Comparison of ENCODE assay signal across 8 cellular contexts in the genomic region with DNA sequence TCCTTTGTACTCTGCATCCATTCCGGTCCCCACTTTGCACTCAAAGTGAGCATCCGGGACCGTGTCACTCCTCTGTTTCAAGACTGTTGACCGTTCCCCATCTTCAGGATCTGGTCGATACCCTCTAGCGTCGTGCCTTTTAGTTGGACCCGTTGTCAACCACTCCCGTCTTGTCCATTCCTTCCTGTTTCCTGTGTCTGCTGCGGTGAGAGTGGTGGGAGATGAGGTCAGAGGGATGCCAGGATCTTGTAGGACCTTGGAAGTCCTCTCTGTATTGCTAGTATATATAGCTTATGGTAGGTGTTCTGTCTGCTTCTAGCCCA. TPM values are rescaled to one million over a fixed set of nuclear protein-coding genes. Genes with fewer than 3 reads are reported as not detected.
DNase-seq lines count a peak whose midpoint lies in the region; ATAC-seq and TF ChIP-seq lines count a peak whose summit lies in the region.

No MANE protein-coding gene starts in this region.

- H2AFZ ChIP-seq in Karpas-422 (ENCODE audit: low read length), result peak overlapping the region; percentile 83

- H3K9me3 ChIP-seq in Karpas-422 (ENCODE audit: low read length), result no peaks in the 10 kb centered on the region
- no peaks in the 10 kb centered on the region for H3K9me3 ChIP-seq in suprapubic skin

- H3K4me3 ChIP-seq in Karpas-422 (ENCODE audit: low read length) (peak overlapping the region; percentile 97), suprapubic skin (peak overlapping the region; percentile 98)

- ATAC-seq in GM18502 (IDR thresholded peaks at IDR 0.05; ENCODE audit: poor library complexity, unreplicated experiment), result peak; percentile 20

- TF ChIP-seq CTCF in suprapubic skin (IDR thresholded peaks at IDR 0.05), result no peak

- H3K27ac ChIP-seq in Karpas-422 (ENCODE audit: low read length) (peak overlapping the region; percentile 66), suprapubic skin (peak overlapping the region; percentile 81)

- H3K9ac ChIP-seq in Karpas-422 (ENCODE audit: low read length), result peak overlapping the region; percentile 95

- WGBS in suprapubic skin, result 0% methylated on average over 10 of the region's 10 CpGs

- peaks cover 7% of the 10 kb centered on the region; the same call in 1 of the 2 replicates for H3K36me3 ChIP-seq in Karpas-422 (ENCODE audit: insufficient read depth, low read length)
- H3K36me3 ChIP-seq in suprapubic skin, result peaks cover 5% of the 10 kb centered on the region

- H3K27me3 ChIP-seq in Karpas-422 (ENCODE audit: low read length) (no peaks in the 10 kb centered on the region), suprapubic skin (no peaks in the 10 kb centered on the region)

- peak overlapping the region; percentile 92 for H3K4me2 ChIP-seq in Karpas-422 (ENCODE audit: low read depth, low read length, poor library complexity, severe bottlenecking)

- no peaks in the 10 kb centered on the region for H3K9me2 ChIP-seq in Karpas-422 (replicated peaks; ENCODE audit: insufficient read depth, low read length)

- peaks cover 56% of the 10 kb centered on the region for H3K79me2 ChIP-seq in Karpas-422 (ENCODE audit: low read length)

- peak; percentile 47 for DNase-seq in A172 (ENCODE audit: low spot score)
- no peak for DNase-seq in Karpas-422
- peak; percentile 64 for DNase-seq in astrocyte of the hippocampus (ENCODE audit: low read depth, low spot score)
- peak; percentile 71 for DNase-seq in kidney tubule cell (ENCODE audit: low spot score)
- DNase-seq in suprapubic skin (ENCODE audit: low spot score in 2 of 2), result no peak
- DNase-seq in stimulated activated CD4-positive, alpha-beta T cell treated with anti-CD3 and anti-CD28 coated beads, Interleukin-1b, Interleukin-23, amount 100 ng/mL, for 48 hours, result no peak
- DNase-seq in ureter (ENCODE audit: low spot score), result no peak

- no peak for TF ChIP-seq EP300 in suprapubic skin (IDR thresholded peaks at IDR 0.05)

- H3K4me1 ChIP-seq in Karpas-422 (ENCODE audit: low read length) (peaks cover 22% of the 10 kb centered on the region), suprapubic skin (peaks cover 29% of the 10 kb centered on the region)

- TF ChIP-seq POLR2A in suprapubic skin (IDR thresholded peaks at IDR 0.05), result no peak

- peaks cover 15% of the 10 kb centered on the region; the same call in 1 of the 2 replicates for H4K20me1 ChIP-seq in Karpas-422 (ENCODE audit: insufficient read depth, low read depth, low read length)

RNA-seq across cellular contexts. Expression of a gene that starts 0.6 kb away (rescaled TPM):
- 133 and 146 TPM in 2 replicates for total RNA-seq in A172 (2014; rRNA removed; shearing (Covaris generic))
- 103 and 121 TPM in 2 replicates for total RNA-seq in Karpas-422 (2014; rRNA removed; shearing (Covaris generic); ENCODE audit: low replicate concordance)
- total RNA-seq in suprapubic skin, result 100 to 1,000 TPM in 1 of 4 donors, 10 to 100 TPM in 3; 51.7 to 101 (median 83.9) TPM
- total RNA-seq in ureter, result 158 TPM

RNA-seq across cellular contexts. Expression of a gene that starts 8.0 kb away (rescaled TPM):
- not detected in 2 replicates for total RNA-seq in A172 (2014; rRNA removed; shearing (Covaris generic))
- total RNA-seq in Karpas-422 (2014; rRNA removed; shearing (Covaris generic); ENCODE audit: low replicate concordance), result not detected in 2 replicates
- total RNA-seq in suprapubic skin (not detected), ureter (not detected)

RNA-seq across cellular contexts. Expression of a gene that starts 25.5 kb away (rescaled TPM):
- total RNA-seq in A172 (2014; rRNA removed; shearing (Covaris generic)), result 35.1 and 42.6 TPM in 2 replicates
- 77.7 and 81.9 TPM in 2 replicates for total RNA-seq in Karpas-422 (2014; rRNA removed; shearing (Covaris generic); ENCODE audit: low replicate concordance)
- total RNA-seq in suprapubic skin (10 to 100 TPM; 36.4 to 49.1 (median 42.8) TPM), ureter (55.3 TPM)

RNA-seq across cellular contexts. Expression of a gene that starts 48.6 kb away (rescaled TPM):
- 5.6 and 6.4 TPM in 2 replicates for total RNA-seq in A172 (2014; rRNA removed; shearing (Covaris generic))
- 0.04 TPM in 1 of 2 replicates, not detected in the other for total RNA-seq in Karpas-422 (2014; rRNA removed; shearing (Covaris generic); ENCODE audit: low replicate concordance)
- total RNA-seq in suprapubic skin (10 to 100 TPM in 1 of 4 donors, 1 to 10 TPM in 3; 3.6 to 13.6 (median 7.4) TPM), ureter (20.3 TPM)

Comparison
In these comparisons a context has a peak if more than half of its experiments do, and no peak if none do; other contexts are left out.
1. DNase-seq: peak in A172 (single experiment), astrocyte of the hippocampus (single experiment) and kidney tubule cell (single experiment); none in Karpas-422 (single experiment), suprapubic skin (0 of 2), stimulated activated CD4-positive, alpha-beta T cell treated with anti-CD3 and anti-CD28 coated beads, Interleukin-1b, Interleukin-23, amount 100 ng/mL, for 48 hours (single experiment) and ureter (single experiment).